ENCODE assay signal across 20 cellular contexts in the genomic region with DNA sequence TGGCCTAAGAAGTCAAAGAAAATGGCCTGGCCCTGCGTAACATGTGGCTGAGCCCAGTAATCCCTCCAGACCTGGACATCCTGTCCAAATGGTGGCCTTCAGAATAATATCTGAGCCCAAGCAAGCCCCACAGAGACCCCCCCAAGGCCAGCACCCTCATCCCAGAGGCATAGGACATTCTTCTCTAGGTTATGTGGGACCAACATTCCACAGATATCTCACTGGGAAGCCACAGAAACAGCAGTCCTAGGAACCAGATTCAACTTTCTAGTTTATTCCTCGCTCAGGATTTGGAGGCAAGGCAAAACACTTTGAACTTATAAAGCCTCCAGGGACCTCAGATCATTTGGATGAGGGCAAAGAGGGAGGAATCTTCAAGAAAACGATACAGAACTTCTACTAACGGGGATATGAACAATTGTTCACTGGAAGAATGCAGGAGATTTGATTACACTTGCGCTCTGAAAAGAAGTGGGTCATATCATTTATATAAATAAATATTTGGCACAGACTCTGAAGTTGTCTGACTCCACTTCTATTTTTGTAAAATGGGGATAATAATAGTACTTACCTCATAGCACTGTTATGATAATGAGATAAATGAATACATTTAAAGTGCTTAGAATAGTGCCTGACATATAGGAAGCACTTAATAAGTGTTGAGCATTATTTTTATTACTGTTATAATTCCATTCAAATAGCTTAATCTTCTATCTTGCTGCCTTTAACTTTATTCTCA.
DNase-seq lines count a peak whose midpoint lies in the region; ATAC-seq and TF ChIP-seq lines count a peak whose summit lies in the region.
"Had no signal": no experiment of that assay in that cellular context is flagged by ENCODE, and none has a peak within 500 bp of the region (broad histone marks: within the 10 kb centered on the region; RNA-seq: fewer than 3 reads in every experiment).

No MANE protein-coding gene starts in this region.

- H4K20me1 ChIP-seq in GM23248 (ENCODE audit: insufficient read depth) (no peaks in the 10 kb centered on the region), osteoblast (ENCODE audit: insufficient read depth, low read length) (no peaks in the 10 kb centered on the region)
- H4K20me1 ChIP-seq: BLaER1 had no signal

- H3K4me2 ChIP-seq in GM23248 (ENCODE audit: unreplicated experiment): no peak overlapping the region
- H3K4me2 ChIP-seq in osteoblast (ENCODE audit: insufficient read depth, low read length): no peak overlapping the region
- H3K4me2 ChIP-seq: BLaER1 had no signal

- TF ChIP-seq CTCF in heart left ventricle (IDR thresholded peaks at IDR 0.05): no peak
- TF ChIP-seq CTCF in osteoblast (IDR thresholded peaks at IDR 0.05; ENCODE audit: extremely low read depth, low read depth, low read length): no peak

- H3K9me3 ChIP-seq in GM23248 (ENCODE audit: low read depth): no peaks in the 10 kb centered on the region
- H3K9me3 ChIP-seq in heart left ventricle: no peaks in the 10 kb centered on the region
- no peaks in the 10 kb centered on the region for H3K9me3 ChIP-seq in osteoblast (ENCODE audit: low read depth, low read length)
- H3K9me3 ChIP-seq: BLaER1, Caco-2, right lobe of liver had no signal

- WGBS in GM23248 (ENCODE audit: low coverage in 1 of 2, low lambda C conversion rate in 2 of 2, missing lambda C conversion rate in 2 of 2), 2 experiments: 69 to 70% methylated on average over 5 of the region's 5 CpGs
- 16 to 31% (median 21%) methylated on average over 5 of the region's 5 CpGs for WGBS in heart left ventricle, 4 donors

- H3K79me2 ChIP-seq in GM23248 (ENCODE audit: insufficient read depth) (no peaks in the 10 kb centered on the region), osteoblast (ENCODE audit: insufficient read depth, low read length) (no peaks in the 10 kb centered on the region)

- H3K36me3 ChIP-seq in GM23248 (ENCODE audit: low read depth) (no peaks in the 10 kb centered on the region), heart left ventricle (no peaks in the 10 kb centered on the region), osteoblast (ENCODE audit: insufficient read depth, low read length) (no peaks in the 10 kb centered on the region)
- H3K36me3 ChIP-seq: BLaER1, right lobe of liver had no signal

- in situ Hi-C loops in GM23248 (cut with MboI): no loop called here

- H3K27ac ChIP-seq in GM23248: no peak overlapping the region
- H3K27ac ChIP-seq in heart left ventricle: peak overlapping the region; percentile 45 to 91 (median 80)
- H3K27ac ChIP-seq in osteoblast (ENCODE audit: low read depth, low read length): peak overlapping the region; percentile 28
- H3K27ac ChIP-seq: BLaER1, right lobe of liver had no signal

- peak; percentile 83 to 93 (median 89) for ATAC-seq in heart left ventricle
- no peak for ATAC-seq in GM18498 (IDR thresholded peaks at IDR 0.05; ENCODE audit: unreplicated experiment)
- ATAC-seq: right lobe of liver; stimulated activated effector memory CD8-positive, alpha-beta T cell treated with anti-CD3 and anti-CD28 coated beads, Interleukin-12 subunit alpha, Interleukin-12 subunit beta, amount 100 ng/mL, for 72 hours had no signal

- DNase-seq in GM23248: no peak
- peak; percentile 12 for DNase-seq in cerebellar cortex (ENCODE audit: low spot score)
- no peak for DNase-seq in heart left ventricle
- DNase-seq in osteoblast (ENCODE audit: insufficient read length, low spot score, missing footprints): peak; percentile 69
- DNase-seq in SIG-M5 treated with dmso at 0.1 percent for 504 hours (lab: John Stamatoyannopoulos, UW; ENCODE audit: unreplicated experiment): no peak
- DNase-seq in SW 1271 (lab: John Stamatoyannopoulos, UW): no peak
- DNase-seq in NCI-H345 treated with DMSO at 0.1 percent for 48 hours (lab: John Stamatoyannopoulos, UW; ENCODE audit: unreplicated experiment): no peak
- DNase-seq: activated CD4-positive, alpha-beta T cell treated with anti-CD3 and anti-CD28 coated beads for 48 hours; Caco-2; cerebellar nuclear complex; hippocampal formation; mammary epithelial cell; naive B cell; NCI-H82; OCI-M1; right lobe of liver; SHP77 had no signal

- H2AFZ ChIP-seq in GM23248 (peak overlapping the region; percentile 16; the same call in 1 of the 2 replicates), osteoblast (ENCODE audit: low read length) (no peak overlapping the region)

- H3K4me1 ChIP-seq in GM23248 (ENCODE audit: insufficient read depth): peaks cover 17% of the 10 kb centered on the region
- peaks cover 0 to 28% (median 16%) of the 10 kb centered on the region in 12 donors for H3K4me1 ChIP-seq in heart left ventricle
- peaks cover 3% of the 10 kb centered on the region for H3K4me1 ChIP-seq in osteoblast (ENCODE audit: insufficient read depth, low read length)
- H3K4me1 ChIP-seq: BLaER1, Caco-2, right lobe of liver had no signal

- intact Hi-C loops in heart left ventricle (cut with DNase I): loop anchor here in 6 of 10 donors (5.0 to 10.0 kb wide), 3 partner anchors 142 to 170 kb away; a partner anchor contains a TSS

- TF ChIP-seq POLR2A in heart left ventricle (IDR thresholded peaks at IDR 0.05): no peak

- no peaks in the 10 kb centered on the region for H3K9me2 ChIP-seq in GM23248 (ENCODE audit: insufficient read depth)

- H3K9ac ChIP-seq in GM23248: no peak overlapping the region
- H3K9ac ChIP-seq: BLaER1 had no signal

- no peak overlapping the region for H3K4me3 ChIP-seq in GM23248
- no peak overlapping the region for H3K4me3 ChIP-seq in heart left ventricle
- no peak overlapping the region for H3K4me3 ChIP-seq in osteoblast (ENCODE audit: insufficient read depth, low read length)
- H3K4me3 ChIP-seq: BLaER1, right lobe of liver had no signal

- H3F3A ChIP-seq in GM23248 (ENCODE audit: insufficient read depth): no peaks in the 10 kb centered on the region

- H3K27me3 ChIP-seq in GM23248 (replicated peaks; ENCODE audit: insufficient read depth) (no peaks in the 10 kb centered on the region), heart left ventricle (no peaks in the 10 kb centered on the region), osteoblast (ENCODE audit: insufficient read depth, low read length) (no peaks in the 10 kb centered on the region)
- H3K27me3 ChIP-seq: BLaER1, right lobe of liver had no signal

Comparison
In these comparisons a context has a peak if more than half of its experiments do, and no peak if none do; other contexts are left out.
1. DNase-seq: peak in cerebellar cortex (single experiment) and osteoblast (single experiment); none in GM23248 (single experiment), heart left ventricle (0 of 5), SIG-M5 treated with dmso at 0.1 percent for 504 hours (single experiment), SW 1271 (0 of 2) and NCI-H345 treated with DMSO at 0.1 percent for 48 hours (single experiment).